In the genomic region with DNA sequence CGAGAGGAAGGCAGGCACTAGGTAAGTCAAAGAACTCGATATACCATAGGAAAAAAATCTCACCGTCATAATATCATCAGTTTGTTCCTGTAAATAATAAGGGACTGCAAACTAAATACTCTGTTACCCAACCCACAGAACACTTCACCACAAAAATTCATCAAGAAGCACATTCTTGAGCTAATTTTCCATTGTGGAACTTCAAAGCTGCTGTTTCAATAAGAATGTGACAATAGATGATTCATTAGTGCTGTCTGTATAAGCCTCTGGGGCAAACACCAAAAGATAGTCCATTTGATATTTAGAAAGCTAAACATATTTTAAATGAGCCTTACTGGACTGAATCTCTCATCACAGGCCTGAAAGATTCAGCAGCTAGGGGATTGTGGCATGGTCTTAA, we compare ENCODE assay signal across 18 cellular contexts.
DNase-seq lines count a peak whose midpoint lies in the region; ATAC-seq and TF ChIP-seq lines count a peak whose summit lies in the region.
"Had no signal": no experiment of that assay in that cellular context is flagged by ENCODE, and none has a peak within 500 bp of the region (broad histone marks: within the 10 kb centered on the region; RNA-seq: fewer than 3 reads in every experiment).

No MANE protein-coding gene starts in this region.

- H3K9ac ChIP-seq in mammary epithelial cell (ENCODE audit: insufficient read depth, low read length) (no peak overlapping the region), mesenchymal stem cell (ENCODE audit: low read length) (no peak overlapping the region)
- H3K9ac ChIP-seq: BLaER1 treated with 17β-estradiol and CSF1 and Interleukin-3, amounts not matched to agents 10 nM and 100 nM; GM23248 had no signal

- no peak for TF ChIP-seq CTCF in MCF 10A (IDR thresholded peaks at IDR 0.05; ENCODE audit: unreplicated experiment)
- no peak for TF ChIP-seq CTCF in mammary epithelial cell (conservative IDR thresholded peaks at IDR 0.05 in 1 of 2, IDR thresholded peaks at IDR 0.05 in 1 of 2; ENCODE audit: extremely low read depth in 1 of 2, insufficient read depth in 1 of 2, low read depth in 1 of 2, low read length in 2 of 2)
- TF ChIP-seq CTCF in type B pancreatic cell (conservative IDR thresholded peaks at IDR 0.05): no peak
- TF ChIP-seq CTCF in GM13977 (IDR thresholded peaks at IDR 0.05; ENCODE audit: extremely low read depth, insufficient read depth, missing control alignments): no peak

- 7% methylated on average over 3 of the region's 3 CpGs for WGBS in mammary epithelial cell (ENCODE audit: low coverage, missing lambda C conversion rate)
- WGBS in mesenchymal stem cell: 87% methylated on average over 3 of the region's 3 CpGs

- H3K4me3 ChIP-seq in mammary epithelial cell (replicated peaks in 1 of 3; ENCODE audit: insufficient read depth in 1 of 3, low read depth in 2 of 3, low read length in 3 of 3) (no peak overlapping the region), mesenchymal stem cell (ENCODE audit: insufficient read depth in 1 of 2, low read depth in 1 of 2, low read length in 2 of 2) (no peak overlapping the region)
- H3K4me3 ChIP-seq: BLaER1 treated with 17β-estradiol and CSF1 and Interleukin-3, amounts not matched to agents 10 nM and 100 nM; GM23248 had no signal

- H3K9me3 Mint-ChIP-seq in MCF 10A (ENCODE audit: unreplicated experiment) (no peaks in the 10 kb centered on the region), type B pancreatic cell (peaks cover 5% of the 10 kb centered on the region)
- peaks cover 0 to 10% of the 10 kb centered on the region in 2 donors for H3K9me3 Mint-ChIP-seq in activated T-cell treated with anti-CD3 and anti-CD28 coated beads, Interleukin-2, amount 50 U/mL, for 72 hours

- no peak overlapping the region for H2BK5ac ChIP-seq in mesenchymal stem cell (ENCODE audit: low read depth, low read length, poor library complexity, severe bottlenecking)

- no peaks in the 10 kb centered on the region for H4K20me1 ChIP-seq in mammary epithelial cell (ENCODE audit: insufficient read depth, low read length)
- H4K20me1 ChIP-seq: BLaER1 treated with 17β-estradiol and CSF1 and Interleukin-3, amounts not matched to agents 10 nM and 100 nM had no signal

- H3K79me2 ChIP-seq in mammary epithelial cell (ENCODE audit: insufficient read depth, low read length): no peaks in the 10 kb centered on the region

- H3K27ac Mint-ChIP-seq in MCF 10A (ENCODE audit: low read depth, unreplicated experiment) (peak overlapping the region; percentile 54), type B pancreatic cell (peak overlapping the region; percentile 41)
- no peak overlapping the region for H3K27ac Mint-ChIP-seq in activated T-cell treated with anti-CD3 and anti-CD28 coated beads, Interleukin-2, amount 50 U/mL, for 72 hours
- H3K27ac Mint-ChIP-seq: CD4-positive, alpha-beta memory T cell had no signal

- H2AK5ac ChIP-seq in mesenchymal stem cell (ENCODE audit: low read length, severe bottlenecking): peak overlapping the region; percentile 57

- no peaks in the 10 kb centered on the region for H3K27me3 Mint-ChIP-seq in MCF 10A (ENCODE audit: insufficient read depth, unreplicated experiment)
- peaks cover 9% of the 10 kb centered on the region for H3K27me3 Mint-ChIP-seq in type B pancreatic cell
- no peaks in the 10 kb centered on the region for H3K27me3 Mint-ChIP-seq in activated T-cell treated with anti-CD3 and anti-CD28 coated beads, Interleukin-2, amount 50 U/mL, for 72 hours (ENCODE audit: low read depth)
- H3K27me3 Mint-ChIP-seq: CD4-positive, alpha-beta memory T cell had no signal

- dilution Hi-C loops in mammary epithelial cell (cut with HindIII; ENCODE audit: low sequenced_read_pairs): no loop called here

- DNase-seq in MCF 10A (ENCODE audit: unreplicated experiment) (peak; percentile 10), mammary epithelial cell (no peak), SW480 (ENCODE audit: low spot score) (peak; percentile 29), mesenchymal stem cell (no peak), type B pancreatic cell (ENCODE audit: extremely low spot score, unreplicated experiment) (no peak), GM13977 (ENCODE audit: low spot score) (no peak), medulla oblongata (ENCODE audit: extremely low spot score) (no peak)
- DNase-seq in activated T-cell treated with anti-CD3 and anti-CD28 coated beads, Interleukin-2, amount 50 U/mL, for 72 hours: no peak
- DNase-seq: AML-193; BE2C; Calu3; CD4-positive, alpha-beta memory T cell; COR-L47; GM23248; H7; HCEC 1CT had no signal

- H3K27me3 ChIP-seq in mammary epithelial cell (ENCODE audit: insufficient read depth, low read length): no peaks in the 10 kb centered on the region
- peaks cover 0 to 8% of the 10 kb centered on the region in 2 experiments for H3K27me3 ChIP-seq in mesenchymal stem cell (ENCODE audit: control insufficient read depth in 1 of 2, insufficient read depth in 1 of 2, low read length in 2 of 2)
- H3K27me3 ChIP-seq: BE2C; BLaER1 treated with 17β-estradiol and CSF1 and Interleukin-3, amounts not matched to agents 10 nM and 100 nM had no signal

- H3K4me1 ChIP-seq in mammary epithelial cell (ENCODE audit: insufficient read depth, low read length) (no peaks in the 10 kb centered on the region), mesenchymal stem cell (ENCODE audit: control insufficient read depth, insufficient read depth, low read depth, low read length) (peaks cover 1% of the 10 kb centered on the region)
- H3K4me1 ChIP-seq: BE2C; BLaER1 treated with 17β-estradiol and CSF1 and Interleukin-3, amounts not matched to agents 10 nM and 100 nM had no signal

- H3K36me3 ChIP-seq in mammary epithelial cell (ENCODE audit: insufficient read depth, low read length): no peaks in the 10 kb centered on the region
- H3K36me3 ChIP-seq in mesenchymal stem cell (ENCODE audit: control insufficient read depth in 1 of 2, insufficient read depth in 2 of 2, low read depth in 1 of 2, low read length in 2 of 2): no peaks in the 10 kb centered on the region
- H3K36me3 ChIP-seq: BE2C; BLaER1 treated with 17β-estradiol and CSF1 and Interleukin-3, amounts not matched to agents 10 nM and 100 nM had no signal

- H3K36me3 Mint-ChIP-seq in MCF 10A (ENCODE audit: insufficient read depth, unreplicated experiment): no peaks in the 10 kb centered on the region
- peaks cover 3% of the 10 kb centered on the region for H3K36me3 Mint-ChIP-seq in type B pancreatic cell
- no peaks in the 10 kb centered on the region for H3K36me3 Mint-ChIP-seq in activated T-cell treated with anti-CD3 and anti-CD28 coated beads, Interleukin-2, amount 50 U/mL, for 72 hours (ENCODE audit: insufficient read depth in 2 of 2)
- H3K36me3 Mint-ChIP-seq: CD4-positive, alpha-beta memory T cell had no signal

- in situ Hi-C loops in mammary epithelial cell (cut with MboI; ENCODE audit: low sequenced_read_pairs in 2 of 2): no loop called here
- in situ Hi-C loops in GM13977 (cut with MboI; ENCODE audit: low pct_unique_long_range_greater_than_20kb, low sequenced_read_pairs, unreplicated experiment): no loop called here

- no peak overlapping the region for H3K23ac ChIP-seq in mesenchymal stem cell (ENCODE audit: low read length in 2 of 2)

- no peak overlapping the region for H4K91ac ChIP-seq in mesenchymal stem cell (ENCODE audit: low read length)

- no peaks in the 10 kb centered on the region for H3K79me1 ChIP-seq in mesenchymal stem cell (replicated peaks; ENCODE audit: low read length, poor library complexity, severe bottlenecking)

- no TSS peak for BruUV-seq in MCF 10A (replicated peaks; lab: Mats Ljungman, UMichigan)
- BruUV-seq in mammary epithelial cell (replicated peaks; lab: Mats Ljungman, UMichigan): no TSS peak

- H3K4me2 ChIP-seq in mammary epithelial cell (ENCODE audit: insufficient read depth, low read depth, low read length) (no peak overlapping the region), mesenchymal stem cell (ENCODE audit: low read length, poor library complexity, severe bottlenecking) (no peak overlapping the region)
- H3K4me2 ChIP-seq: BLaER1 treated with 17β-estradiol and CSF1 and Interleukin-3, amounts not matched to agents 10 nM and 100 nM had no signal

- no peak overlapping the region for H4K8ac ChIP-seq in mesenchymal stem cell (ENCODE audit: low read length)

- H2BK120ac ChIP-seq in mesenchymal stem cell (ENCODE audit: low read depth, low read length): no peak overlapping the region

- no peak overlapping the region for H3K18ac ChIP-seq in mesenchymal stem cell (ENCODE audit: low read depth in 1 of 2, low read length in 2 of 2)

- no peak overlapping the region for H2BK15ac ChIP-seq in mesenchymal stem cell (ENCODE audit: low read depth, poor library complexity, severe bottlenecking)

- H3K4me3 Mint-ChIP-seq in MCF 10A (ENCODE audit: unreplicated experiment): no peak overlapping the region
- H3K4me3 Mint-ChIP-seq in type B pancreatic cell: peak overlapping the region; percentile 73
- no peak overlapping the region for H3K4me3 Mint-ChIP-seq in activated T-cell treated with anti-CD3 and anti-CD28 coated beads, Interleukin-2, amount 50 U/mL, for 72 hours
- H3K4me3 Mint-ChIP-seq: CD4-positive, alpha-beta memory T cell had no signal

- no peak overlapping the region for H3K4ac ChIP-seq in mesenchymal stem cell (ENCODE audit: low read depth in 1 of 2, low read length in 2 of 2)

- intact Hi-C loops in MCF 10A (cut with micrococcal nuclease) (no loop called here), mammary epithelial cell (cut with micrococcal nuclease) (no loop called here)

- POLR2A ChIA-PET in MCF 10A (lab: Yijun Ruan, JAX): interaction anchor here (0.9 kb wide), 1 partner anchor 10 kb away, joined by 3 read pairs; no protein-coding TSS in a partner anchor

- no peak for ATAC-seq in activated T-cell treated with anti-CD3 and anti-CD28 coated beads, Interleukin-2, amount 50 U/mL, for 72 hours (replicated peaks in 1 of 2)

- peaks cover 2% of the 10 kb centered on the region for H3K9me3 ChIP-seq in mammary epithelial cell (replicated peaks; ENCODE audit: insufficient read depth, low read length)
- no peaks in the 10 kb centered on the region for H3K9me3 ChIP-seq in mesenchymal stem cell (ENCODE audit: control insufficient read depth, low read length)
- H3K9me3 ChIP-seq: BE2C had no signal

- CTCF ChIA-PET in MCF 10A (lab: Yijun Ruan, JAX): interaction anchor here (0.6 to 0.7 kb wide), 2 partner anchors 214 to 539 kb away, joined by 3 read pairs; no protein-coding TSS in a partner anchor
- CTCF ChIA-PET in mammary epithelial cell (lab: Charles Lee; ENCODE audit: low non-redundant PET): no interaction called here

- no peak overlapping the region for H3K27ac ChIP-seq in mammary epithelial cell (ENCODE audit: insufficient read depth, low read depth, low read length)
- H3K27ac ChIP-seq in mesenchymal stem cell (ENCODE audit: low read length, poor library complexity, severe bottlenecking): no peak overlapping the region
- H3K27ac ChIP-seq: 22Rv1; BLaER1 treated with 17β-estradiol and CSF1 and Interleukin-3, amounts not matched to agents 10 nM and 100 nM; GM23248 had no signal

- H3K4me1 Mint-ChIP-seq in MCF 10A (ENCODE audit: insufficient read depth, unreplicated experiment) (peaks cover 7% of the 10 kb centered on the region), type B pancreatic cell (ENCODE audit: unreplicated experiment) (peaks cover 3% of the 10 kb centered on the region)
- H3K4me1 Mint-ChIP-seq in activated T-cell treated with anti-CD3 and anti-CD28 coated beads, Interleukin-2, amount 50 U/mL, for 72 hours (ENCODE audit: low read depth): no peaks in the 10 kb centered on the region
- H3K4me1 Mint-ChIP-seq: CD4-positive, alpha-beta memory T cell had no signal

- H2AFZ ChIP-seq in mammary epithelial cell (ENCODE audit: low read depth, low read length) (no peak overlapping the region), mesenchymal stem cell (ENCODE audit: low read depth, low read length) (no peak overlapping the region)
- H2AFZ ChIP-seq: GM23248 had no signal

- no peak overlapping the region for H3K14ac ChIP-seq in mesenchymal stem cell (ENCODE audit: low read length in 2 of 2)

- no peak overlapping the region for H2BK12ac ChIP-seq in mesenchymal stem cell (ENCODE audit: low read length in 2 of 2)

Comparison
In these comparisons a context has a peak if more than half of its experiments do, and no peak if none do; other contexts are left out.
1. DNase-seq: peak in MCF 10A (single experiment) and SW480 (single experiment); none in mammary epithelial cell (single experiment), mesenchymal stem cell (single experiment), type B pancreatic cell (single experiment), activated T-cell treated with anti-CD3 and anti-CD28 coated beads, Interleukin-2, amount 50 U/mL, for 72 hours (0 of 2), GM13977 (single experiment) and medulla oblongata (single experiment).